Comparison of ENCODE assay signal across 1 cellular context in genomic region chr3:136690611-136691010, GRCh38.
A peak's percentile ranks its signal among the peaks of the same experiment; 100 is the strongest.
TF ChIP-seq lines count a peak whose summit lies in the region.

No MANE protein-coding gene starts in this region.

TF ChIP-seq in K562, 482 proteins besides CTCF, POLR2A, EP300 and RAD21 (continued from another document):
- peak; percentile 61; the same call in 1 of the 2 replicates for TF ChIP-seq TCF3 (CRISPR knock-in tag; IDR thresholded peaks at IDR 0.05)
- peak; percentile 46 for TF ChIP-seq BRD9 (IDR thresholded peaks at IDR 0.05; ENCODE audit: low read depth, partially characterized antibody)
- no peak for TF ChIP-seq CCNT2 (IDR thresholded peaks at IDR 0.05; ENCODE audit: borderline replicate concordance, extremely low read depth, insufficient read length, low read depth, low read length)
- peak; percentile 76 for TF ChIP-seq CBFA2T3 (IDR thresholded peaks at IDR 0.05)
- TF ChIP-seq POLR2H (tag; IDR thresholded peaks at IDR 0.05; ENCODE audit: low read depth): no peak
- TF ChIP-seq ZNF175 (CRISPR knock-in tag; IDR thresholded peaks at IDR 0.05; ENCODE audit: low read depth): no peak
